ENCODE assay signal across 29 cellular contexts in genomic region chr13:30352121-30352520, GRCh38.
"Had no signal": no experiment of that assay in that cellular context is flagged by ENCODE, and none has a peak within 500 bp of the region (broad histone marks: within the 10 kb centered on the region; RNA-seq: fewer than 3 reads in every experiment).

No MANE protein-coding gene starts in this region.

- H3K27me3 ChIP-seq: brain microvascular endothelial cell had no signal

- H3K4me3 Mint-ChIP-seq: activated CD4-positive, alpha-beta memory T cell treated with anti-CD3 and anti-CD28 coated beads, Interleukin-2, amount 10 ng/mL, durations not matched to agents 7 days and 5 days; activated CD8-positive, alpha-beta memory T cell treated with anti-CD3 and anti-CD28 coated beads, Interleukin-2, amount 10 ng/mL, durations not matched to agents 7 days and 5 days; activated naive CD4-positive, alpha-beta T cell treated with anti-CD3 and anti-CD28 coated beads, Interleukin-2, amount 10 ng/mL, durations not matched to agents 7 days and 5 days; activated naive CD8-positive, alpha-beta T cell treated with anti-CD3 and anti-CD28 coated beads for 36 hours had no signal

- FAIRE-seq: colon had no signal

- H3K27me3 Mint-ChIP-seq: activated CD4-positive, alpha-beta memory T cell treated with anti-CD3 and anti-CD28 coated beads, Interleukin-2, amount 10 ng/mL, durations not matched to agents 7 days and 5 days; activated CD8-positive, alpha-beta memory T cell treated with anti-CD3 and anti-CD28 coated beads, Interleukin-2, amount 10 ng/mL, durations not matched to agents 7 days and 5 days had no signal

- ATAC-seq: activated CD8-positive, alpha-beta memory T cell treated with anti-CD3 and anti-CD28 coated beads, Interleukin-2, amount 10 ng/mL, durations not matched to agents 7 days and 5 days had no signal

- H3K27ac Mint-ChIP-seq: activated CD4-positive, alpha-beta memory T cell treated with anti-CD3 and anti-CD28 coated beads, Interleukin-2, amount 10 ng/mL, durations not matched to agents 7 days and 5 days; activated CD8-positive, alpha-beta memory T cell treated with anti-CD3 and anti-CD28 coated beads, Interleukin-2, amount 10 ng/mL, durations not matched to agents 7 days and 5 days; activated naive CD4-positive, alpha-beta T cell treated with anti-CD3 and anti-CD28 coated beads, Interleukin-2, amount 10 ng/mL, durations not matched to agents 7 days and 5 days; activated naive CD8-positive, alpha-beta T cell treated with anti-CD3 and anti-CD28 coated beads for 36 hours had no signal

- DNase-seq: activated CD4-positive, alpha-beta memory T cell treated with anti-CD3 and anti-CD28 coated beads, Interleukin-2, amount 10 ng/mL, durations not matched to agents 7 days and 5 days; activated CD4-positive, alpha-beta T cell treated with anti-CD3 and anti-CD28 coated beads for 1 hour; activated CD4-positive, alpha-beta T cell treated with anti-CD3 and anti-CD28 coated beads for 48 hours; activated CD4-positive, CD25-positive, alpha-beta regulatory T cell; activated CD8-positive, alpha-beta memory T cell treated with anti-CD3 and anti-CD28 coated beads, Interleukin-2, amount 10 ng/mL, durations not matched to agents 7 days and 5 days; activated CD8-positive, alpha-beta memory T cell treated with anti-CD3 and anti-CD28 coated beads, Interleukin-2, amount 50 U/mL, for 48 hours; activated effector memory CD4-positive, alpha-beta T cell treated with Interleukin-2 at 50 U/mL for 16 hours; activated naive CD4-positive, alpha-beta T cell treated with anti-CD3 and anti-CD28 coated beads, Interleukin-2, amount 10 ng/mL, durations not matched to agents 7 days and 5 days; activated naive CD8-positive, alpha-beta T cell treated with anti-CD3 and anti-CD28 coated beads for 36 hours; activated T-cell treated with anti-CD3 and anti-CD28 coated beads, Interleukin-2, amount 50 U/mL, for 48 hours; amniotic stem cell; aorta; brain microvascular endothelial cell; central memory CD4-positive, alpha-beta T cell; NCI-H1048; NCI-H1105 treated with DMSO at 0.1 percent for 48 hours; NCI-H1436; NCI-H1694; NCI-H1930; NCI-H345; NCI-H526; NCI-H748 treated with DMSO at 0.1 percent for 48 hours; NK-92 treated with Interleukin-12 subunit alpha and Interleukin-12 subunit beta, amount 100 ng/mL, for 24 hours; OCI-M1; Right ventricle myocardium superior; SW 1271; T1000; WERI-Rb-1 had no signal

- H3K27ac ChIP-seq: brain microvascular endothelial cell, WERI-Rb-1 had no signal

- H3K36me3 ChIP-seq: brain microvascular endothelial cell, WERI-Rb-1 had no signal
